ENCODE assay signal across 8 cellular contexts in the genomic region with DNA sequence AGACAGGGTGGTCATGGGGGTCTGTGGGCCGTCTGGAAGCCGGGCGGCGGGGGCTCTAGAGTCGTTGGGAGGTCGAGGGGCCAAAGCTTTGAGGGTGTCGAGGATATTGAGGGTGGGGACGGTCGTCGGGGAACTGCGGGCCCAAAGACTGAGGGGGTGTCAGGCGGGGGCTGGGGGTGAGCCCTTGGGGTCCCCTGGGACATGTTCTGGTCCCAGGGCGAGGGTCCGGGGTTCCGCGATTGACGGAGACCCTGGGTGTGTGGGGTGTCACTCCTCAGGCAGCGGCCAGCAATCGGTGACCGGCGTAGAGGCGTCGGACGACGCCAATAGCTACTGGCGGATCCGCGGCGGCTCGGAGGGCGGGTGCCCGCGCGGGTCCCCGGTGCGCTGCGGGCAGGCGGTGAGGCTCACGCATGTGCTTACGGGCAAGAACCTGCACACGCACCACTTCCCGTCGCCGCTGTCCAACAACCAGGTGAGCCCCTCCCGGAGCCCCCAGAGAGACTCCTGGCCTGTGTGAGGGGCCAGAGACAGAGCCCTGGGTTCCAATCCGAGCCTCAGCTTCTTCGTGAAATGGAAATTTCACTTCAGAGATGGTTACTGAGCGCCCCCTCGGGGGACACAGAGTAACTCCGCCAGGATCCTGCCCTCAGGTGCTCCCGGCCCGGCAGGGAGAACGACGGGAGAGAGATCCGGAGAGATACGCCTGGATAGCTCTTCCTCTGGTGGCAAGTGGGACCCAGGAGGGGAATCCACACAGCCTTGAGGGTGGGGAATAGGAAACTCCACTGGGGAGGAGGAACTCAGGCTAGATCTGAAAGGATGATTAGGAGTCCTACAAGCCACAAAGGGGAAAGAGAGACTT. TPM values are rescaled to one million over a fixed set of nuclear protein-coding genes. Genes with fewer than 3 reads are reported as not detected.
DNase-seq lines count a peak whose midpoint lies in the region; ATAC-seq and TF ChIP-seq lines count a peak whose summit lies in the region.

No MANE protein-coding gene starts in this region.

- H3K27me3 Mint-ChIP-seq in CD4-positive, alpha-beta T cell, result no peaks in the 10 kb centered on the region
- no peaks in the 10 kb centered on the region for H3K27me3 Mint-ChIP-seq in natural killer cell treated with Interleukin-12 subunit alpha and Interleukin-12 subunit beta and Interleukin-15 and Interleukin-18, amount 100 ng/mL, for 72 hours
- H3K27me3 Mint-ChIP-seq in type B pancreatic cell, result no peaks in the 10 kb centered on the region

- H3K4me1 ChIP-seq in HAP-1, result peaks cover 11% of the 10 kb centered on the region
- peaks cover 20 to 36% (median 31%) of the 10 kb centered on the region in 4 donors for H3K4me1 ChIP-seq in esophagus muscularis mucosa

- H3K36me3 ChIP-seq in HAP-1 (replicated peaks), result peaks cover 34% of the 10 kb centered on the region
- peaks cover 0 to 28% (median 10%) of the 10 kb centered on the region in 4 donors for H3K36me3 ChIP-seq in esophagus muscularis mucosa

- CTCF ChIA-PET in CD4-positive, alpha-beta T cell (lab: Charles Lee), result interaction anchor here (0.7 to 4.0 kb wide), 19 partner anchors 9 to 726 kb away, joined by 3 to 89 read pairs (median 4); a partner anchor contains a TSS

- H3K9me3 ChIP-seq in CD4-positive, alpha-beta T cell (ENCODE audit: control insufficient read depth, low read length), result no peaks in the 10 kb centered on the region
- H3K9me3 ChIP-seq in HAP-1 (no peaks in the 10 kb centered on the region), esophagus muscularis mucosa (no peaks in the 10 kb centered on the region)

- H3K4me3 Mint-ChIP-seq in CD4-positive, alpha-beta T cell, result peak overlapping the region; percentile 73
- H3K4me3 Mint-ChIP-seq in natural killer cell treated with Interleukin-12 subunit alpha and Interleukin-12 subunit beta and Interleukin-15 and Interleukin-18, amount 100 ng/mL, for 72 hours, result peak overlapping the region; percentile 98
- peak overlapping the region; percentile 90 for H3K4me3 Mint-ChIP-seq in type B pancreatic cell

- peak overlapping the region; percentile 75 for H3K4me3 ChIP-seq in HAP-1
- H3K4me3 ChIP-seq in esophagus muscularis mucosa, result peak overlapping the region; percentile 73 to 84 (median 75)

- no peak for ATAC-seq in CD4-positive, alpha-beta T cell (ENCODE audit: poor library complexity)
- ATAC-seq in natural killer cell treated with Interleukin-12 subunit alpha and Interleukin-12 subunit beta and Interleukin-15 and Interleukin-18, amount 100 ng/mL, for 72 hours, result peak in 1 of 2 donors; percentile 6
- no peak for ATAC-seq in GM18498 (IDR thresholded peaks at IDR 0.05; ENCODE audit: unreplicated experiment)

- TF ChIP-seq CTCF in CD4-positive, alpha-beta T cell (IDR thresholded peaks at IDR 0.05), result peak; percentile 75
- peak; percentile 26 to 48 (median 27) for TF ChIP-seq CTCF in esophagus muscularis mucosa (IDR thresholded peaks at IDR 0.05)
- peak; percentile 76 for TF ChIP-seq CTCF in type B pancreatic cell (conservative IDR thresholded peaks at IDR 0.05)

- DNase-seq in CD4-positive, alpha-beta T cell, result peak; percentile 32 to 62 (median 46)
- peak; percentile 77 to 85 for DNase-seq in HAP-1 (ENCODE audit: low spot score in 2 of 2)
- peak; percentile 36 to 67 for DNase-seq in NOMO-1 (lab: John Stamatoyannopoulos, UW; ENCODE audit: unreplicated experiment in 2 of 2)
- peak; percentile 56 for DNase-seq in activated T-cell treated with anti-CD3 and anti-CD28 coated beads for 4 hours
- no peak for DNase-seq in esophagus muscularis mucosa (ENCODE audit: extremely low spot score)
- peak; percentile 80 for DNase-seq in natural killer cell treated with Interleukin-12 subunit alpha and Interleukin-12 subunit beta and Interleukin-15 and Interleukin-18, amount 100 ng/mL, for 72 hours (ENCODE audit: low spot score)
- no peak for DNase-seq in type B pancreatic cell (ENCODE audit: extremely low spot score, unreplicated experiment)

- H3K36me3 Mint-ChIP-seq in CD4-positive, alpha-beta T cell (ENCODE audit: low read depth), result peaks cover 22% of the 10 kb centered on the region
- H3K36me3 Mint-ChIP-seq in natural killer cell treated with Interleukin-12 subunit alpha and Interleukin-12 subunit beta and Interleukin-15 and Interleukin-18, amount 100 ng/mL, for 72 hours, result peaks cover 15% of the 10 kb centered on the region
- peaks cover 16% of the 10 kb centered on the region for H3K36me3 Mint-ChIP-seq in type B pancreatic cell

- H3K27me3 ChIP-seq in CD4-positive, alpha-beta T cell (ENCODE audit: control insufficient read depth, insufficient read depth, low read length), result no peaks in the 10 kb centered on the region
- H3K27me3 ChIP-seq in HAP-1 (ENCODE audit: low read depth) (no peaks in the 10 kb centered on the region), esophagus muscularis mucosa (no peaks in the 10 kb centered on the region)

- H3K4me1 Mint-ChIP-seq in CD4-positive, alpha-beta T cell (ENCODE audit: low read depth), result peaks cover 33% of the 10 kb centered on the region
- H3K4me1 Mint-ChIP-seq in natural killer cell treated with Interleukin-12 subunit alpha and Interleukin-12 subunit beta and Interleukin-15 and Interleukin-18, amount 100 ng/mL, for 72 hours (ENCODE audit: low read depth in 2 of 2), result peaks cover 26 to 32% of the 10 kb centered on the region in 2 donors
- H3K4me1 Mint-ChIP-seq in type B pancreatic cell (ENCODE audit: unreplicated experiment), result peaks cover 26% of the 10 kb centered on the region

- 1% methylated on average over 28 of the region's 56 CpGs for WGBS in esophagus muscularis mucosa

- H3K27ac Mint-ChIP-seq in CD4-positive, alpha-beta T cell, result peak overlapping the region; percentile 42
- H3K27ac Mint-ChIP-seq in natural killer cell treated with Interleukin-12 subunit alpha and Interleukin-12 subunit beta and Interleukin-15 and Interleukin-18, amount 100 ng/mL, for 72 hours, result peak overlapping the region; percentile 79 to 88
- peak overlapping the region; percentile 86 for H3K27ac Mint-ChIP-seq in type B pancreatic cell

- intact Hi-C loops in CD4-positive, alpha-beta T cell (cut with DNase I, micrococcal nuclease), result loop anchor here (1.0 to 10.0 kb wide), 6 partner anchors 13 to 788 kb away; a partner anchor contains a TSS
- intact Hi-C loops in esophagus muscularis mucosa (cut with DNase I), result no loop called here

- POLR2A ChIA-PET in CD4-positive, alpha-beta T cell (lab: Charles Lee), result interaction anchor here (0.8 to 3.5 kb wide), 14 partner anchors 9 to 641 kb away, joined by 3 to 140 read pairs (median 6); a partner anchor contains a TSS

- H3K27ac ChIP-seq in CD4-positive, alpha-beta T cell (ENCODE audit: low read depth, low read length), result peak overlapping the region; percentile 67
- peak overlapping the region; percentile 46 to 84 (median 80) for H3K27ac ChIP-seq in esophagus muscularis mucosa (replicated peaks in 1 of 4)

- no peaks in the 10 kb centered on the region for H3K9me3 Mint-ChIP-seq in CD4-positive, alpha-beta T cell
- no peaks in the 10 kb centered on the region for H3K9me3 Mint-ChIP-seq in natural killer cell treated with Interleukin-12 subunit alpha and Interleukin-12 subunit beta and Interleukin-15 and Interleukin-18, amount 100 ng/mL, for 72 hours
- H3K9me3 Mint-ChIP-seq in type B pancreatic cell, result no peaks in the 10 kb centered on the region

- in situ Hi-C loops in HAP-1 (cut with MboI; ENCODE audit: low sequenced_read_pairs), result no loop called here

- no peak for TF ChIP-seq POLR2A in esophagus muscularis mucosa (IDR thresholded peaks at IDR 0.05; ENCODE audit: low read depth)

- TF ChIP-seq EP300 in esophagus muscularis mucosa (IDR thresholded peaks at IDR 0.05), result no peak

RNA-seq across cellular contexts. Expression of a gene that starts 0.7 kb away (rescaled TPM):
- total RNA-seq in CD4-positive, alpha-beta T cell, result 10 to 100 TPM; 20.0 to 21.2 TPM
- total RNA-seq in esophagus muscularis mucosa (10 to 100 TPM; 22.4 to 40.8 (median 29.3) TPM), type B pancreatic cell (ENCODE audit: low replicate concordance) (56.3 and 56.5 TPM in 2 replicates)
- 100 to 1,000 TPM; 102 to 127 TPM for total RNA-seq in natural killer cell treated with Interleukin-12 subunit alpha and Interleukin-12 subunit beta and Interleukin-15 and Interleukin-18, amount 100 ng/mL, for 72 hours

RNA-seq across cellular contexts. Expression of a gene that starts 10.3 kb away (rescaled TPM):
- total RNA-seq in CD4-positive, alpha-beta T cell, result under 1 TPM; 0.14 to 0.20 TPM
- total RNA-seq in esophagus muscularis mucosa, result under 1 TPM; 0.26 to 0.99 (median 0.55) TPM
- total RNA-seq in natural killer cell treated with Interleukin-12 subunit alpha and Interleukin-12 subunit beta and Interleukin-15 and Interleukin-18, amount 100 ng/mL, for 72 hours, result 1 to 10 TPM; 2.0 to 2.5 TPM
- 0.21 and 0.87 TPM in 2 replicates for total RNA-seq in type B pancreatic cell (ENCODE audit: low replicate concordance)

RNA-seq across cellular contexts. Expression of a gene that starts 13.0 kb away (rescaled TPM):
- 10 to 100 TPM; 23.9 to 25.2 TPM for total RNA-seq in CD4-positive, alpha-beta T cell
- 10 to 100 TPM; 13.7 to 33.7 (median 26.2) TPM for total RNA-seq in esophagus muscularis mucosa
- 10 to 100 TPM; 43.1 to 68.6 TPM for total RNA-seq in natural killer cell treated with Interleukin-12 subunit alpha and Interleukin-12 subunit beta and Interleukin-15 and Interleukin-18, amount 100 ng/mL, for 72 hours
- 20.7 and 24.5 TPM in 2 replicates for total RNA-seq in type B pancreatic cell (ENCODE audit: low replicate concordance)

RNA-seq across cellular contexts. Expression of a gene that starts 23.0 kb away (rescaled TPM):
- total RNA-seq in CD4-positive, alpha-beta T cell, result 10 to 100 TPM; 43.8 to 46.2 TPM
- 10 to 100 TPM; 16.9 to 34.3 (median 24.7) TPM for total RNA-seq in esophagus muscularis mucosa
- total RNA-seq in natural killer cell treated with Interleukin-12 subunit alpha and Interleukin-12 subunit beta and Interleukin-15 and Interleukin-18, amount 100 ng/mL, for 72 hours, result 10 to 100 TPM; 50.4 to 62.9 TPM
- 41.1 and 49.2 TPM in 2 replicates for total RNA-seq in type B pancreatic cell (ENCODE audit: low replicate concordance)

Comparison
In these comparisons a context has a peak if more than half of its experiments do, and no peak if none do; other contexts are left out.
1. DNase-seq: peak in CD4-positive, alpha-beta T cell (10 of 10), HAP-1 (2 of 2), NOMO-1 (2 of 2), activated T-cell treated with anti-CD3 and anti-CD28 coated beads for 4 hours (single experiment) and natural killer cell treated with Interleukin-12 subunit alpha and Interleukin-12 subunit beta and Interleukin-15 and Interleukin-18, amount 100 ng/mL, for 72 hours (single experiment); none in esophagus muscularis mucosa (single experiment) and type B pancreatic cell (single experiment).
2. Peak in every context shown above with its lines, with median percentiles within 50 percentile points of each other: H3K27ac Mint-ChIP-seq, H3K4me3 Mint-ChIP-seq and CTCF ChIP-seq.